Comparison of ENCODE assay signal across 33 cellular contexts in the genomic region with DNA sequence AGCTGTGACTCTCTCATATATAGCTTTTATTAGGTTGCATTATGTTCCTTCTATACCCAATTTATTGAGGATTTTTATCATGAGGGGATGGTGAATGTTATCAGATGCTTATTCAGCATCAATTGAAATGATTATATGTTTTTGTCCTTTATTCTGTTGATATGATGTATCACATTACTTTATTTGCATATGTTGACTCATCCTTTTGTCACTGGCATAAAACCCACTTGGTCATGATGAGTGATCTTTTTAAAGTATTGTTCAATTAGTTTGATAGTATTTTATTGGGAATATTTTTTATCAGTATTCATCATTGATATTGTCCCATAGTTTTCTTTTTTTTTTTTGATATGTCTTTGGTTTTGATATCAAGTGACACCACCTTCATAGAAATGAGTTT.
"Had no signal": no experiment of that assay in that cellular context is flagged by ENCODE, and none has a peak within 500 bp of the region (broad histone marks: within the 10 kb centered on the region; RNA-seq: fewer than 3 reads in every experiment).

No MANE protein-coding gene starts in this region.

- H3K36me3 ChIP-seq: brain microvascular endothelial cell, esophagus squamous epithelium, gastrocnemius medialis, heart right ventricle, WERI-Rb-1 had no signal

- H3K4me3 ChIP-seq: esophagus squamous epithelium, gastrocnemius medialis, heart right ventricle had no signal

- H3K9me3 ChIP-seq: esophagus squamous epithelium, gastrocnemius medialis had no signal

- DNase-seq: activated B cell treated with CpG ODN at 0.5 μM for 24 hours; activated CD4-positive, alpha-beta memory T cell treated with anti-CD3 and anti-CD28 coated beads, Interleukin-2, amount 10 ng/mL, durations not matched to agents 7 days and 5 days; activated CD4-positive, alpha-beta T cell treated with anti-CD3 and anti-CD28 coated beads, Interleukin-2, amount 10 ng/mL, durations not matched to agents 7 days and 5 days; activated CD4-positive, alpha-beta T cell treated with anti-CD3 and anti-CD28 coated beads, Interleukin-2, amount 50 U/mL, for 4 hours; activated CD8-positive, alpha-beta memory T cell treated with anti-CD3 and anti-CD28 coated beads, Interleukin-2, amount 50 U/mL, for 48 hours; activated gamma-delta T cell treated with Interleukin-2 at 50 U/mL for 16 hours; activated naive CD4-positive, alpha-beta T cell treated with anti-CD3 and anti-CD28 coated beads, Interleukin-2, amount 50 U/mL, for 16 hours; activated naive CD4-positive, alpha-beta T cell treated with Interleukin-2 at 50 U/mL for 16 hours; activated T-cell treated with anti-CD3 and anti-CD28 coated beads for 4 hours; activated T-cell treated with anti-CD3 and anti-CD28 coated beads, Interleukin-2, amount 50 U/mL, for 24 hours; activated T-cell treated with anti-CD3 and anti-CD28 coated beads, Interleukin-2, amount 50 U/mL, for 72 hours; amniotic stem cell; anterior cingulate cortex; brain microvascular endothelial cell; caudate nucleus; cortex of kidney; dermis blood vessel endothelial cell; effector CD4-positive, alpha-beta T cell; effector memory CD8-positive, alpha-beta T cell; esophagus squamous epithelium; gastrocnemius medialis; glutamatergic neuron; heart right ventricle; T-helper 1 cell; T-helper 17 cell; T1000; WERI-Rb-1 had no signal

- H3K4me3 Mint-ChIP-seq: activated B cell treated with CpG ODN at 0.5 μM for 24 hours; activated CD4-positive, alpha-beta memory T cell treated with anti-CD3 and anti-CD28 coated beads, Interleukin-2, amount 10 ng/mL, durations not matched to agents 7 days and 5 days; activated CD4-positive, alpha-beta T cell treated with anti-CD3 and anti-CD28 coated beads, Interleukin-2, amount 10 ng/mL, durations not matched to agents 7 days and 5 days; activated naive CD8-positive, alpha-beta T cell; activated T-cell treated with anti-CD3 and anti-CD28 coated beads, Interleukin-2, amount 50 U/mL, for 24 hours; activated T-cell treated with anti-CD3 and anti-CD28 coated beads, Interleukin-2, amount 50 U/mL, for 72 hours; effector memory CD8-positive, alpha-beta T cell; T-helper 17 cell; T-helper 2 cell treated with Interferon-gamma antibody and Interleukin-4, amounts not matched to agents 5 μg/mL and 100 μg/mL, for 36 hours had no signal

- H3K27me3 ChIP-seq: brain microvascular endothelial cell, esophagus squamous epithelium, gastrocnemius medialis, heart right ventricle had no signal

- H3K4me1 Mint-ChIP-seq: activated B cell treated with CpG ODN at 0.5 μM for 24 hours; activated CD4-positive, alpha-beta memory T cell treated with anti-CD3 and anti-CD28 coated beads, Interleukin-2, amount 10 ng/mL, durations not matched to agents 7 days and 5 days; activated CD4-positive, alpha-beta T cell treated with anti-CD3 and anti-CD28 coated beads, Interleukin-2, amount 10 ng/mL, durations not matched to agents 7 days and 5 days; T-helper 17 cell had no signal

- H3K27me3 Mint-ChIP-seq: activated B cell treated with CpG ODN at 0.5 μM for 24 hours; activated CD4-positive, alpha-beta memory T cell treated with anti-CD3 and anti-CD28 coated beads, Interleukin-2, amount 10 ng/mL, durations not matched to agents 7 days and 5 days; activated CD4-positive, alpha-beta T cell treated with anti-CD3 and anti-CD28 coated beads, Interleukin-2, amount 10 ng/mL, durations not matched to agents 7 days and 5 days; activated naive CD8-positive, alpha-beta T cell; activated T-cell treated with anti-CD3 and anti-CD28 coated beads, Interleukin-2, amount 50 U/mL, for 24 hours; effector memory CD8-positive, alpha-beta T cell; T-helper 17 cell had no signal

- H3K27ac Mint-ChIP-seq: activated B cell treated with CpG ODN at 0.5 μM for 24 hours; activated CD4-positive, alpha-beta memory T cell treated with anti-CD3 and anti-CD28 coated beads, Interleukin-2, amount 10 ng/mL, durations not matched to agents 7 days and 5 days; activated CD4-positive, alpha-beta T cell treated with anti-CD3 and anti-CD28 coated beads, Interleukin-2, amount 10 ng/mL, durations not matched to agents 7 days and 5 days; activated naive CD8-positive, alpha-beta T cell; activated T-cell treated with anti-CD3 and anti-CD28 coated beads, Interleukin-2, amount 50 U/mL, for 24 hours; activated T-cell treated with anti-CD3 and anti-CD28 coated beads, Interleukin-2, amount 50 U/mL, for 72 hours; effector memory CD8-positive, alpha-beta T cell; T-helper 17 cell; T-helper 2 cell treated with Interferon-gamma antibody and Interleukin-4, amounts not matched to agents 5 μg/mL and 100 μg/mL, for 36 hours had no signal

- H3K36me3 Mint-ChIP-seq: activated naive CD8-positive, alpha-beta T cell had no signal

- ATAC-seq: activated CD4-positive, CD25-positive, alpha-beta regulatory T cell treated with anti-CD3 and anti-CD28 coated beads, Interleukin-2, amount 50 U/mL, for 24 hours; activated T-cell treated with anti-CD3 and anti-CD28 coated beads, Interleukin-2, amount 50 U/mL, for 72 hours; effector memory CD8-positive, alpha-beta T cell; gastrocnemius medialis; heart right ventricle; T-helper 17 cell had no signal

- H3K27ac ChIP-seq: brain microvascular endothelial cell, epithelial cell of prostate, esophagus squamous epithelium, gastrocnemius medialis, heart right ventricle, WERI-Rb-1 had no signal

- H3K4me1 ChIP-seq: esophagus squamous epithelium, gastrocnemius medialis, heart right ventricle had no signal

- FAIRE-seq: astrocyte, colon had no signal
